ENCODE assay signal across 19 cellular contexts in the genomic region with DNA sequence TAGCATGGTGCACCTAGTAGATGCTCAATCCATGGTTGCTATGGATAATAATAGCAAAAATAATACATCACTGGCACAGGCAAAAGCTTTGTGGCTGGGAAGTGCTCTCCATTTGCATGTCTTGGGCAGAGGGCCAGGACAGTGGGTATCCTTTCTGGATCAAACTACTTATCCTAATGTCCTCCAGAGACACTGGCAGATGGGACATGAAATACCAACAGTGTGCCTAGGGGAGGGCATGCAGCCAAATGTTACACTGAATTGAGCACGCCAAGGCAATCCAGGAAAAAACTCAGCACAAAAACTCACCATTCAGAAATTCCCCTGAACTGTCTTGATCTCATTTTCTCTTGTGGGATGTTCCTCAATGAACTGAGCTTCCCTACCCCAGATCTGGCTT.
DNase-seq lines count a peak whose midpoint lies in the region; ATAC-seq lines count a peak whose summit lies in the region.
"Had no signal": no experiment of that assay in that cellular context is flagged by ENCODE, and none has a peak within 500 bp of the region (broad histone marks: within the 10 kb centered on the region; RNA-seq: fewer than 3 reads in every experiment).

No MANE protein-coding gene starts in this region.

- DNase-seq in DMS79 treated with DMSO at 0.1 percent for 48 hours (lab: John Stamatoyannopoulos, UW) = peak; percentile 43
- DNase-seq in DMS79 (lab: John Stamatoyannopoulos, UW) = no peak
- DNase-seq in NCI-H1694 (lab: John Stamatoyannopoulos, UW) = peak; percentile 12
- peak; percentile 60 for DNase-seq in NCI-H524 treated with DMSO at 0.1 percent for 48 hours (lab: John Stamatoyannopoulos, UW)
- DNase-seq in myocyte (ENCODE audit: low read depth) = peak; percentile 34
- no peak for DNase-seq in stimulated activated CD4-positive, alpha-beta T cell treated with anti-CD3 and anti-CD28 coated beads, Interleukin-4, amount 100 ng/mL, for 24 hours
- DNase-seq: CD8-positive, alpha-beta T cell; GOT3; KBM-7; NCI-H2081 treated with DMSO at 0.1 percent for 48 hours; NCI-H345; NCI-H774; SHP77; SK-N-SH; T-cell; T-helper 9 cell had no signal

- ATAC-seq in HG03025 (IDR thresholded peaks at IDR 0.05; ENCODE audit: low FRiP score, unreplicated experiment) (no peak), HG03039 (IDR thresholded peaks at IDR 0.05; ENCODE audit: unreplicated experiment) (no peak)
- ATAC-seq: CD8-positive, alpha-beta T cell; Panc1; T-cell had no signal

Comparison
In these comparisons a context has a peak if more than half of its experiments do, and no peak if none do; other contexts are left out.
1. DNase-seq: peak in DMS79 treated with DMSO at 0.1 percent for 48 hours (single experiment), NCI-H1694 (single experiment), NCI-H524 treated with DMSO at 0.1 percent for 48 hours (single experiment) and myocyte (single experiment); none in DMS79 (single experiment) and stimulated activated CD4-positive, alpha-beta T cell treated with anti-CD3 and anti-CD28 coated beads, Interleukin-4, amount 100 ng/mL, for 24 hours (single experiment).